18 cellular contexts compared by ENCODE assay signal in genomic region chr9:90005388-90005787, GRCh38.
A peak's percentile ranks its signal among the peaks of the same experiment; 100 is the strongest.
DNase-seq lines count a peak whose midpoint lies in the region; ATAC-seq and TF ChIP-seq lines count a peak whose summit lies in the region.
"Had no signal": no experiment of that assay in that cellular context is flagged by ENCODE, and none has a peak within 500 bp of the region (broad histone marks: within the 10 kb centered on the region; RNA-seq: fewer than 3 reads in every experiment).

No MANE protein-coding gene starts in this region.

- no CpG with 5 or more reads among the region's 3 CpGs for WGBS in trophoblast cell (ENCODE audit: extremely low coverage, insufficient coverage, insufficient read length)

- H3K79me2 ChIP-seq in trophoblast cell (ENCODE audit: control insufficient read depth, insufficient read depth, low read length, poor library complexity): peaks cover 2% of the 10 kb centered on the region

- no peak overlapping the region for H3K9ac ChIP-seq in trophoblast cell (ENCODE audit: low read length)
- H3K9ac ChIP-seq: BLaER1 treated with 17β-estradiol and CSF1 and Interleukin-3, amounts not matched to agents 10 nM and 100 nM had no signal

- H2BK120ac ChIP-seq in trophoblast cell (ENCODE audit: insufficient read depth, low read length, poor library complexity): no peak overlapping the region

- no peak overlapping the region for H3K18ac ChIP-seq in trophoblast cell (ENCODE audit: low read length)

- ATAC-seq in left ventricle myocardium superior (no peak), natural killer cell (no peak)
- ATAC-seq in natural killer cell treated with Interleukin-12 subunit alpha and Interleukin-12 subunit beta and Interleukin-15 and Interleukin-18, amount 100 ng/mL, for 72 hours: peak; percentile 25 to 40
- no peak for ATAC-seq in activated CD4-positive, CD25-positive, alpha-beta regulatory T cell treated with anti-CD3 and anti-CD28 coated beads, Interleukin-2, amount 50 U/mL, for 24 hours
- ATAC-seq: A549; CD8-positive, alpha-beta T cell had no signal

- peaks cover 8 to 9% of the 10 kb centered on the region in 2 experiments for H3K4me1 ChIP-seq in trophoblast cell (ENCODE audit: control insufficient read depth in 1 of 2, insufficient read depth in 2 of 2, low read length in 2 of 2)
- H3K4me1 ChIP-seq: Caco-2 had no signal

- DNase-seq in cardiac septum (ENCODE audit: low spot score) (peak; percentile 27), left ventricle myocardium superior (no peak), natural killer cell (no peak), trophoblast cell (no peak)
- no peak for DNase-seq in natural killer cell treated with Interleukin-12 subunit alpha and Interleukin-12 subunit beta and Interleukin-15 and Interleukin-18, amount 100 ng/mL, for 72 hours (ENCODE audit: low spot score)
- DNase-seq: AML-193; Caco-2; Calu3; CD4-positive, alpha-beta T cell; CD8-positive, alpha-beta T cell; DMS79 treated with DMSO at 0.1 percent for 48 hours; GF-D8 had no signal

- H2BK5ac ChIP-seq in trophoblast cell (ENCODE audit: low read depth, low read length, poor library complexity): no peak overlapping the region

- H3K4me3 Mint-ChIP-seq in natural killer cell treated with Interleukin-12 subunit alpha and Interleukin-12 subunit beta and Interleukin-15 and Interleukin-18, amount 100 ng/mL, for 72 hours: no peak overlapping the region
- H3K4me3 Mint-ChIP-seq in natural killer cell: no peak overlapping the region
- H3K4me3 Mint-ChIP-seq: B cell; CD4-positive, alpha-beta T cell; CD8-positive, alpha-beta T cell had no signal

- no peaks in the 10 kb centered on the region for H3K36me3 Mint-ChIP-seq in natural killer cell treated with Interleukin-12 subunit alpha and Interleukin-12 subunit beta and Interleukin-15 and Interleukin-18, amount 100 ng/mL, for 72 hours
- H3K36me3 Mint-ChIP-seq in natural killer cell: no peaks in the 10 kb centered on the region
- H3K36me3 Mint-ChIP-seq: CD8-positive, alpha-beta T cell had no signal

- peaks cover 0 to 6% of the 10 kb centered on the region in 2 donors for H3K27me3 Mint-ChIP-seq in natural killer cell treated with Interleukin-12 subunit alpha and Interleukin-12 subunit beta and Interleukin-15 and Interleukin-18, amount 100 ng/mL, for 72 hours
- H3K27me3 Mint-ChIP-seq in natural killer cell (ENCODE audit: low read depth in 2 of 2): peaks cover 0 to 6% of the 10 kb centered on the region in 2 donors
- H3K27me3 Mint-ChIP-seq: B cell; CD4-positive, alpha-beta T cell had no signal

- no peak for TF ChIP-seq CTCF in natural killer cell (IDR thresholded peaks at IDR 0.05)

- no peak overlapping the region for H4K8ac ChIP-seq in trophoblast cell (ENCODE audit: low read depth, low read length)

- H3K23ac ChIP-seq in trophoblast cell (ENCODE audit: low read length): no peak overlapping the region

- no peak overlapping the region for H3K4me2 ChIP-seq in trophoblast cell (ENCODE audit: low read length)
- H3K4me2 ChIP-seq: A549; BLaER1 treated with 17β-estradiol and CSF1 and Interleukin-3, amounts not matched to agents 10 nM and 100 nM had no signal

- intact Hi-C loops in cardiac septum (cut with DNase I) (no loop called here), left ventricle myocardium superior (cut with micrococcal nuclease) (no loop called here), natural killer cell (cut with micrococcal nuclease) (no loop called here)

- peak overlapping the region in 1 of 2 donors; percentile 80 for H3K27ac Mint-ChIP-seq in natural killer cell treated with Interleukin-12 subunit alpha and Interleukin-12 subunit beta and Interleukin-15 and Interleukin-18, amount 100 ng/mL, for 72 hours
- H3K27ac Mint-ChIP-seq in natural killer cell: no peak overlapping the region
- H3K27ac Mint-ChIP-seq: B cell; CD4-positive, alpha-beta T cell; CD8-positive, alpha-beta T cell had no signal

- H3K27ac ChIP-seq in trophoblast cell (ENCODE audit: low read depth, low read length): no peak overlapping the region
- H3K27ac ChIP-seq: 22Rv1; A549; BLaER1 treated with 17β-estradiol and CSF1 and Interleukin-3, amounts not matched to agents 10 nM and 100 nM; C4-2B had no signal

- no peak overlapping the region for H4K12ac ChIP-seq in trophoblast cell (ENCODE audit: low read depth, low read length)

- H2AK5ac ChIP-seq in trophoblast cell (ENCODE audit: low read length): peak overlapping the region; percentile 40

- peaks cover 29 to 32% of the 10 kb centered on the region in 2 donors for H3K4me1 Mint-ChIP-seq in natural killer cell treated with Interleukin-12 subunit alpha and Interleukin-12 subunit beta and Interleukin-15 and Interleukin-18, amount 100 ng/mL, for 72 hours (ENCODE audit: low read depth in 2 of 2)
- peaks cover 4 to 6% of the 10 kb centered on the region in 2 donors for H3K4me1 Mint-ChIP-seq in natural killer cell

- peaks cover 3% of the 10 kb centered on the region for H3K9me3 ChIP-seq in trophoblast cell (ENCODE audit: insufficient read depth, low read depth, low read length)
- H3K9me3 ChIP-seq: A549, Caco-2 had no signal

- no peaks in the 10 kb centered on the region for H3K27me3 ChIP-seq in trophoblast cell (ENCODE audit: insufficient read depth, low read length)
- H3K27me3 ChIP-seq: BLaER1 treated with 17β-estradiol and CSF1 and Interleukin-3, amounts not matched to agents 10 nM and 100 nM had no signal

- peaks cover 7% of the 10 kb centered on the region for H3K79me1 ChIP-seq in trophoblast cell (ENCODE audit: low read length)

- H3K4ac ChIP-seq in trophoblast cell (ENCODE audit: low read depth, low read length): no peak overlapping the region

- no peaks in the 10 kb centered on the region for H3K9me3 Mint-ChIP-seq in natural killer cell treated with Interleukin-12 subunit alpha and Interleukin-12 subunit beta and Interleukin-15 and Interleukin-18, amount 100 ng/mL, for 72 hours
- no peaks in the 10 kb centered on the region for H3K9me3 Mint-ChIP-seq in natural killer cell
- H3K9me3 Mint-ChIP-seq: CD4-positive, alpha-beta T cell had no signal

- H4K91ac ChIP-seq in trophoblast cell (ENCODE audit: low read depth, low read length): no peak overlapping the region

- no peak overlapping the region for H2AFZ ChIP-seq in trophoblast cell (ENCODE audit: insufficient read depth, low read length, poor library complexity)

- no peak overlapping the region for H3K4me3 ChIP-seq in trophoblast cell (ENCODE audit: low read depth, low read length)
- H3K4me3 ChIP-seq: A549; BLaER1 treated with 17β-estradiol and CSF1 and Interleukin-3, amounts not matched to agents 10 nM and 100 nM had no signal

- no peak overlapping the region for H3K14ac ChIP-seq in trophoblast cell (ENCODE audit: low read length)

- H3K36me3 ChIP-seq in trophoblast cell (ENCODE audit: control insufficient read depth in 1 of 2, insufficient read depth in 2 of 2, low read length in 2 of 2): peaks cover 0 to 2% of the 10 kb centered on the region in 2 experiments
- H3K36me3 ChIP-seq: BLaER1 treated with 17β-estradiol and CSF1 and Interleukin-3, amounts not matched to agents 10 nM and 100 nM had no signal

- no peak overlapping the region for H2BK12ac ChIP-seq in trophoblast cell (ENCODE audit: low read length)

Comparison
In these comparisons a context has a peak if more than half of its experiments do, and no peak if none do; other contexts are left out.
1. ATAC-seq: peak in natural killer cell treated with Interleukin-12 subunit alpha and Interleukin-12 subunit beta and Interleukin-15 and Interleukin-18, amount 100 ng/mL, for 72 hours (2 of 2); none in left ventricle myocardium superior (single experiment), natural killer cell (0 of 3) and activated CD4-positive, CD25-positive, alpha-beta regulatory T cell treated with anti-CD3 and anti-CD28 coated beads, Interleukin-2, amount 50 U/mL, for 24 hours (0 of 2).